ENCODE assay signal across 8 cellular contexts in genomic region chr20:60206259-60206658, GRCh38.
DNase-seq lines count a peak whose midpoint lies in the region; ATAC-seq and TF ChIP-seq lines count a peak whose summit lies in the region.

No MANE protein-coding gene starts in this region.

- peaks cover 16% of the 10 kb centered on the region for H3K4me1 Mint-ChIP-seq in CD14-positive monocyte
- H3K4me1 Mint-ChIP-seq in CD8-positive, alpha-beta T cell (ENCODE audit: low read depth): peaks cover 3% of the 10 kb centered on the region
- H3K4me1 Mint-ChIP-seq in activated T-cell treated with anti-CD3 and anti-CD28 coated beads, Interleukin-2, amount 50 U/mL, for 24 hours (ENCODE audit: low read depth): peaks cover 3% of the 10 kb centered on the region

- H2AK5ac ChIP-seq in neuronal stem cell (ENCODE audit: low read depth, low read length): no peak overlapping the region

- H4K91ac ChIP-seq in neuronal stem cell (ENCODE audit: low read depth, low read length, poor library complexity): no peak overlapping the region

- ATAC-seq in left ventricle myocardium superior: peak; percentile 41
- no peak for ATAC-seq in CD8-positive, alpha-beta T cell

- H3K23ac ChIP-seq in neuronal stem cell (ENCODE audit: low read depth, low read length, poor library complexity): no peak overlapping the region

- no peak for TF ChIP-seq EP300 in sigmoid colon (IDR thresholded peaks at IDR 0.05)

- DNase-seq in CD14-positive monocyte (ENCODE audit: low spot score) (no peak), RPMI7951 (ENCODE audit: low read depth) (peak; percentile 53), left ventricle myocardium superior (no peak), neuronal stem cell (ENCODE audit: low spot score) (no peak), sigmoid colon (no peak)
- no peak for DNase-seq in CD8-positive, alpha-beta T cell
- DNase-seq in activated T-cell treated with anti-CD3 and anti-CD28 coated beads, Interleukin-2, amount 50 U/mL, for 24 hours: no peak

- H2BK120ac ChIP-seq in neuronal stem cell (ENCODE audit: low read depth, low read length): no peak overlapping the region

- POLR2A ChIA-PET in HEK293 (lab: Yijun Ruan, JAX): no interaction called here
- POLR2A ChIA-PET in CD8-positive, alpha-beta T cell (lab: Charles Lee): interaction anchor here (0.6 kb wide), 1 partner anchor 239 kb away, joined by 4 read pairs; no protein-coding TSS in a partner anchor

- H2AFZ ChIP-seq in neuronal stem cell (ENCODE audit: low read length): no peak overlapping the region

- TF ChIP-seq POLR2A in sigmoid colon (IDR thresholded peaks at IDR 0.05): no peak

- no peak overlapping the region for H3K4ac ChIP-seq in neuronal stem cell (ENCODE audit: low read length)

- H3K36me3 ChIP-seq in HEK293 (ENCODE audit: control insufficient read depth in 2 of 2, insufficient read depth in 1 of 2, low read length in 2 of 2): no peaks in the 10 kb centered on the region
- H3K36me3 ChIP-seq in CD8-positive, alpha-beta T cell (ENCODE audit: insufficient read depth, low read length): no peaks in the 10 kb centered on the region
- H3K36me3 ChIP-seq in neuronal stem cell (replicated peaks in 1 of 2; ENCODE audit: control insufficient read depth in 2 of 2, insufficient read depth in 2 of 2, low read length in 2 of 2): no peaks in the 10 kb centered on the region
- H3K36me3 ChIP-seq in sigmoid colon: no peaks in the 10 kb centered on the region

- no peak overlapping the region for H3K9ac ChIP-seq in neuronal stem cell (ENCODE audit: low read depth, low read length, poor library complexity)

- H3K27ac ChIP-seq in HEK293 (ENCODE audit: extremely low read depth, low read depth, low read length): no peak overlapping the region
- H3K27ac ChIP-seq in CD8-positive, alpha-beta T cell (ENCODE audit: low read depth, low read length): no peak overlapping the region
- no peak overlapping the region for H3K27ac ChIP-seq in neuronal stem cell (replicated peaks; ENCODE audit: low read length)
- H3K27ac ChIP-seq in sigmoid colon: no peak overlapping the region

- H3K4me1 ChIP-seq in HEK293 (ENCODE audit: control insufficient read depth, insufficient read depth, low read length) (no peaks in the 10 kb centered on the region), neuronal stem cell (ENCODE audit: control insufficient read depth in 2 of 2, insufficient read depth in 1 of 2, low read depth in 1 of 2, low read length in 2 of 2) (peaks cover 0 to 2% of the 10 kb centered on the region in 2 donors), sigmoid colon (no peaks in the 10 kb centered on the region)
- H3K4me1 ChIP-seq in CD8-positive, alpha-beta T cell (ENCODE audit: insufficient read depth, low read length): no peaks in the 10 kb centered on the region

- H3K4me3 Mint-ChIP-seq in CD14-positive monocyte: no peak overlapping the region
- no peak overlapping the region for H3K4me3 Mint-ChIP-seq in CD8-positive, alpha-beta T cell
- no peak overlapping the region for H3K4me3 Mint-ChIP-seq in activated T-cell treated with anti-CD3 and anti-CD28 coated beads, Interleukin-2, amount 50 U/mL, for 24 hours

- H3K9me3 ChIP-seq in HEK293 (ENCODE audit: control insufficient read depth, insufficient read depth, low read depth, low read length) (no peaks in the 10 kb centered on the region), neuronal stem cell (replicated peaks in 1 of 2; ENCODE audit: control insufficient read depth in 2 of 2, insufficient read depth in 1 of 2, low read depth in 1 of 2, low read length in 2 of 2) (no peaks in the 10 kb centered on the region), sigmoid colon (no peaks in the 10 kb centered on the region)
- no peaks in the 10 kb centered on the region for H3K9me3 ChIP-seq in CD8-positive, alpha-beta T cell (ENCODE audit: low read length)

- H3K4me2 ChIP-seq in neuronal stem cell (ENCODE audit: insufficient read depth, low read length, poor library complexity, severe bottlenecking): no peak overlapping the region

- H2BK12ac ChIP-seq in neuronal stem cell (ENCODE audit: low read length): no peak overlapping the region

- no peaks in the 10 kb centered on the region for H3K27me3 ChIP-seq in CD8-positive, alpha-beta T cell (ENCODE audit: insufficient read depth, low read length)
- H3K27me3 ChIP-seq in neuronal stem cell (ENCODE audit: control insufficient read depth in 3 of 3, insufficient read depth in 3 of 3, low read depth in 1 of 3, low read length in 3 of 3): no peaks in the 10 kb centered on the region
- peaks cover 0 to 4% (median 0%) of the 10 kb centered on the region in 3 donors for H3K27me3 ChIP-seq in sigmoid colon

- CTCF ChIA-PET in HEK293 (lab: Yijun Ruan, JAX): interaction anchor here (0.8 to 1.4 kb wide), 8 partner anchors 9 to 1023 kb away, joined by 4 to 6 read pairs (median 4); no protein-coding TSS in a partner anchor
- CTCF ChIA-PET in CD8-positive, alpha-beta T cell (lab: Charles Lee): no interaction called here

- no peaks in the 10 kb centered on the region for H3K79me1 ChIP-seq in neuronal stem cell (ENCODE audit: low read depth, low read length)

- H2BK5ac ChIP-seq in neuronal stem cell (ENCODE audit: low read length): no peak overlapping the region

- TF ChIP-seq CTCF in CD14-positive monocyte (IDR thresholded peaks at IDR 0.05): peak; percentile 66
- TF ChIP-seq CTCF in HEK293 (tag by site-specific recombination; IDR thresholded peaks at IDR 0.05): peak; percentile 21; the same call in 1 of the 2 replicates
- no peak for TF ChIP-seq CTCF in CD8-positive, alpha-beta T cell (IDR thresholded peaks at IDR 0.05)
- no peak for TF ChIP-seq CTCF in sigmoid colon (IDR thresholded peaks at IDR 0.05)

- H3K36me3 Mint-ChIP-seq in CD14-positive monocyte: peaks cover 8 to 25% of the 10 kb centered on the region in 2 donors
- H3K36me3 Mint-ChIP-seq in CD8-positive, alpha-beta T cell: no peaks in the 10 kb centered on the region
- no peaks in the 10 kb centered on the region for H3K36me3 Mint-ChIP-seq in activated T-cell treated with anti-CD3 and anti-CD28 coated beads, Interleukin-2, amount 50 U/mL, for 24 hours (ENCODE audit: low read depth)

- H3K27ac Mint-ChIP-seq in CD14-positive monocyte: peak overlapping the region in 1 of 7 donors; percentile 69
- H3K27ac Mint-ChIP-seq in CD8-positive, alpha-beta T cell: no peak overlapping the region
- no peak overlapping the region for H3K27ac Mint-ChIP-seq in activated T-cell treated with anti-CD3 and anti-CD28 coated beads, Interleukin-2, amount 50 U/mL, for 24 hours

- peaks cover 2 to 5% (median 3%) of the 10 kb centered on the region in 3 donors for H3K27me3 Mint-ChIP-seq in CD14-positive monocyte (ENCODE audit: low read depth in 3 of 3)
- H3K27me3 Mint-ChIP-seq in CD8-positive, alpha-beta T cell (ENCODE audit: low read depth): no peaks in the 10 kb centered on the region
- H3K27me3 Mint-ChIP-seq in activated T-cell treated with anti-CD3 and anti-CD28 coated beads, Interleukin-2, amount 50 U/mL, for 24 hours: peaks cover 2% of the 10 kb centered on the region

- no peak overlapping the region for H3K4me3 ChIP-seq in HEK293 (ENCODE audit: low read depth, low read length)
- no peak overlapping the region for H3K4me3 ChIP-seq in CD8-positive, alpha-beta T cell (ENCODE audit: low read depth, low read length)
- no peak overlapping the region for H3K4me3 ChIP-seq in neuronal stem cell (ENCODE audit: low read length in 2 of 2)
- no peak overlapping the region for H3K4me3 ChIP-seq in sigmoid colon

- no peaks in the 10 kb centered on the region for H3K9me3 Mint-ChIP-seq in CD14-positive monocyte
- H3K9me3 Mint-ChIP-seq in CD8-positive, alpha-beta T cell: no peaks in the 10 kb centered on the region
- H3K9me3 Mint-ChIP-seq in activated T-cell treated with anti-CD3 and anti-CD28 coated beads, Interleukin-2, amount 50 U/mL, for 24 hours: no peaks in the 10 kb centered on the region

- no peak overlapping the region for H3K14ac ChIP-seq in neuronal stem cell (ENCODE audit: low read length)

- H3K18ac ChIP-seq in neuronal stem cell (ENCODE audit: low read length): no peak overlapping the region

- intact Hi-C loops in CD14-positive monocyte (cut with micrococcal nuclease): loop anchor here in 1 of 2 donors (10.0 kb wide), 2 partner anchors 81 to 151 kb away; no protein-coding TSS in a partner anchor
- intact Hi-C loops in left ventricle myocardium superior (cut with micrococcal nuclease): no loop called here
- intact Hi-C loops in CD8-positive, alpha-beta T cell (cut with DNase I, micrococcal nuclease): no loop called here
- intact Hi-C loops in sigmoid colon (cut with DNase I): no loop called here

- H4K8ac ChIP-seq in neuronal stem cell (ENCODE audit: low read depth, low read length): no peak overlapping the region

- no peak overlapping the region for H2BK15ac ChIP-seq in neuronal stem cell (ENCODE audit: low read length)

- WGBS in neuronal stem cell (ENCODE audit: extremely low coverage in 2 of 2, insufficient read length in 2 of 2, insufficient replicate concordance in 1 of 2), 2 donors: no CpG with 5 or more reads among the region's 3 CpGs
- WGBS in sigmoid colon, 2 donors: 33 to 58% methylated on average over 3 of the region's 3 CpGs

TF ChIP-seq in HEK293, 187 proteins besides CTCF, POLR2A, EP300 and RAD21 (continues in another document):
- TF ChIP-seq, protein P1, sequence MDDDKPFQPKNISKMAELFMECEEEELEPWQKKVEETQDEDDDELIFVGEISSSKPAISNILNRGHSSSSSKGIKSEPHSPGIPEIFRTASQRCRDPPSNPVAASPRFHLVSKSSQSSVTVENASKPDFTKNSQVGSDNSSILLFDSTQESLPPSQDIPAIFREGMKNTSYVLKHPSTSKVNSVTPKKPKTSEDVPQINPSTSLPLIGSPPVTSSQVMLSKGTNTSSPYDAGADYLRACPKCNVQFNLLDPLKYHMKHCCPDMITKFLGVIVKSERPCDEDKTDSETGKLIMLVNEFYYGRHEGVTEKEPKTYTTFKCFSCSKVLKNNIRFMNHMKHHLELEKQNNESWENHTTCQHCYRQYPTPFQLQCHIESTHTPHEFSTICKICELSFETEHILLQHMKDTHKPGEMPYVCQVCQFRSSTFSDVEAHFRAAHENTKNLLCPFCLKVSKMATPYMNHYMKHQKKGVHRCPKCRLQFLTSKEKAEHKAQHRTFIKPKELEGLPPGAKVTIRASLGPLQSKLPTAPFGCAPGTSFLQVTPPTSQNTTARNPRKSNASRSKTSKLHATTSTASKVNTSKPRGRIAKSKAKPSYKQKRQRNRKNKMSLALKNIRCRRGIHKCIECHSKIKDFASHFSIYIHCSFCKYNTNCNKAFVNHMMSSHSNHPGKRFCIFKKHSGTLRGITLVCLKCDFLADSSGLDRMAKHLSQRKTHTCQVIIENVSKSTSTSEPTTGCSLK (tag by site-specific recombination; IDR thresholded peaks at IDR 0.05): no peak
- no peak for TF ChIP-seq OSR2 (tag by site-specific recombination; IDR thresholded peaks at IDR 0.05)
- peak; percentile 61 for TF ChIP-seq ZBTB21 (tag by site-specific recombination; IDR thresholded peaks at IDR 0.05)

Comparison
In these comparisons a context has a peak if more than half of its experiments do, and no peak if none do; other contexts are left out.
1. CTCF ChIP-seq: peak in CD14-positive monocyte (single experiment) and HEK293 (single experiment); none in CD8-positive, alpha-beta T cell (single experiment) and sigmoid colon (0 of 4).